1 cellular context compared by ENCODE assay signal in the genomic region with DNA sequence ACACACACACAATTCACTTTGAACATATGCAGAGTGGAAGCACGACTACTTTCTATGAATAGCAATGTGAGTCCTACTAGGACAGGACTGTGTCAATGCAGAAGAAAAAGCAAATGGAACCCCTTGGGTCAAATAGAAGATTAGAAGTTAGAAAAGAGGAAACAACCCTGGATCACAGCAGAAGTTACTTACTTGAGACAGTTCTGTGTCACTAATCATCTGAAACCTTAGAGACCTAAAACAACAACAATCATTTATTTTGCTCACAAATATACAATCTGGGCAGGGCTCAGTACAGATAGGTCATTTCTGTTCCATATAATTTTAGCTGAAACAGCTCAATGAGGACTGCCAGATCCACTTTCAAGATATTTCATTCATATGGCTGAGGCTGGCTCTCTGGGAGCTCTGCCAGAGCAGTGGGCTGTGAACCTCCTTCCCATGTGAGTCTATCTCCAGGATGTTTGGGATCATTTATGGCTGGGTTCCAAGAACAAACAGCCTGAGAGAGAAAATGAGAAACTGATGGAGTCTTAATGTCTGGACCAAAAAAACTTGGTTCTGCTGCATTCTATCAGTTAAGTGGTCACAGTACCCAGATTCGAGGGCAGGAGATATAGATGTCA.
TF ChIP-seq lines count a peak whose summit lies in the region.

No MANE protein-coding gene starts in this region.

TF ChIP-seq in K562, 482 proteins besides CTCF, POLR2A, EP300 and RAD21:
- TF ChIP-seq, protein P1, sequence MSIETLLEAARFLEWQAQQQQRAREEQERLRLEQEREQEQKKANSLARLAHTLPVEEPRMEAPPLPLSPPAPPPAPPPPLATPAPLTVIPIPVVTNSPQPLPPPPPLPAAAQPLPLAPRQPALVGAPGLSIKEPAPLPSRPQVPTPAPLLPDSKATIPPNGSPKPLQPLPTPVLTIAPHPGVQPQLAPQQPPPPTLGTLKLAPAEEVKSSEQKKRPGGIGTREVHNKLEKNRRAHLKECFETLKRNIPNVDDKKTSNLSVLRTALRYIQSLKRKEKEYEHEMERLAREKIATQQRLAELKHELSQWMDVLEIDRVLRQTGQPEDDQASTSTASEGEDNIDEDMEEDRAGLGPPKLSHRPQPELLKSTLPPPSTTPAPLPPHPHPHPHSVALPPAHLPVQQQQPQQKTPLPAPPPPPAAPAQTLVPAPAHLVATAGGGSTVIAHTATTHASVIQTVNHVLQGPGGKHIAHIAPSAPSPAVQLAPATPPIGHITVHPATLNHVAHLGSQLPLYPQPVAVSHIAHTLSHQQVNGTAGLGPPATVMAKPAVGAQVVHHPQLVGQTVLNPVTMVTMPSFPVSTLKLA (conservative IDR thresholded peaks at IDR 0.05), result no peak
- TF ChIP-seq, protein P2, sequence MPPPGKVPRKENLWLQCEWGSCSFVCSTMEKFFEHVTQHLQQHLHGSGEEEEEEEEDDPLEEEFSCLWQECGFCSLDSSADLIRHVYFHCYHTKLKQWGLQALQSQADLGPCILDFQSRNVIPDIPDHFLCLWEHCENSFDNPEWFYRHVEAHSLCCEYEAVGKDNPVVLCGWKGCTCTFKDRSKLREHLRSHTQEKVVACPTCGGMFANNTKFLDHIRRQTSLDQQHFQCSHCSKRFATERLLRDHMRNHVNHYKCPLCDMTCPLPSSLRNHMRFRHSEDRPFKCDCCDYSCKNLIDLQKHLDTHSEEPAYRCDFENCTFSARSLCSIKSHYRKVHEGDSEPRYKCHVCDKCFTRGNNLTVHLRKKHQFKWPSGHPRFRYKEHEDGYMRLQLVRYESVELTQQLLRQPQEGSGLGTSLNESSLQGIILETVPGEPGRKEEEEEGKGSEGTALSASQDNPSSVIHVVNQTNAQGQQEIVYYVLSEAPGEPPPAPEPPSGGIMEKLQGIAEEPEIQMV (tag; conservative IDR thresholded peaks at IDR 0.05; ENCODE audit: low read depth), result 0 out of 2 replicates have a peak, but pooled peaks have one; percentile 5
- TF ChIP-seq NFIC (IDR thresholded peaks at IDR 0.05) (peak; percentile 38; the same call in 1 of the 2 replicates), EHMT2 (IDR thresholded peaks at IDR 0.05) (no peak), MAFG (tag; conservative IDR thresholded peaks at IDR 0.05) (0 out of 2 replicates have a peak, but pooled peaks have one; percentile 20), ZFX (CRISPR knock-in tag; IDR thresholded peaks at IDR 0.05) (no peak), RCOR1 (IDR thresholded peaks at IDR 0.05; ENCODE audit: borderline replicate concordance in 1 of 2, low read depth in 2 of 2, low read length in 2 of 2) (0 out of 4 replicates have a peak, but pooled peaks of 1 of the 2 experiments have one; percentile 24)
- TF ChIP-seq, protein P3, sequence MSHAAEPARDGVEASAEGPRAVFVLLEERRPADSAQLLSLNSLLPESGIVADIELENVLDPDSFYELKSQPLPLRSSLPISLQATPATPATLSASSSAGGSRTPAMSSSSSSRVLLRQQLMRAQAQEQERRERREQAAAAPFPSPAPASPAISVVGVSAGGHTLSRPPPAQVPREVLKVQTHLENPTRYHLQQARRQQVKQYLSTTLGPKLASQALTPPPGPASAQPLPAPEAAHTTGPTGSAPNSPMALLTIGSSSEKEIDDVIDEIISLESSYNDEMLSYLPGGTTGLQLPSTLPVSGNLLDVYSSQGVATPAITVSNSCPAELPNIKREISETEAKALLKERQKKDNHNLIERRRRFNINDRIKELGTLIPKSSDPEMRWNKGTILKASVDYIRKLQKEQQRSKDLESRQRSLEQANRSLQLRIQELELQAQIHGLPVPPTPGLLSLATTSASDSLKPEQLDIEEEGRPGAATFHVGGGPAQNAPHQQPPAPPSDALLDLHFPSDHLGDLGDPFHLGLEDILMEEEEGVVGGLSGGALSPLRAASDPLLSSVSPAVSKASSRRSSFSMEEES (CRISPR knock-in tag; IDR thresholded peaks at IDR 0.05), result no peak
- TF ChIP-seq, protein P4, sequence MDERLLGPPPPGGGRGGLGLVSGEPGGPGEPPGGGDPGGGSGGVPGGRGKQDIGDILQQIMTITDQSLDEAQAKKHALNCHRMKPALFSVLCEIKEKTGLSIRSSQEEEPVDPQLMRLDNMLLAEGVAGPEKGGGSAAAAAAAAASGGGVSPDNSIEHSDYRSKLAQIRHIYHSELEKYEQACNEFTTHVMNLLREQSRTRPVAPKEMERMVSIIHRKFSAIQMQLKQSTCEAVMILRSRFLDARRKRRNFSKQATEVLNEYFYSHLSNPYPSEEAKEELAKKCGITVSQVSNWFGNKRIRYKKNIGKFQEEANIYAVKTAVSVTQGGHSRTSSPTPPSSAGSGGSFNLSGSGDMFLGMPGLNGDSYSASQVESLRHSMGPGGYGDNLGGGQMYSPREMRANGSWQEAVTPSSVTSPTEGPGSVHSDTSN (CRISPR knock-in tag; IDR thresholded peaks at IDR 0.05; ENCODE audit: low read depth), result no peak
- TF ChIP-seq, protein P4 (tag; conservative IDR thresholded peaks at IDR 0.05; ENCODE audit: low read depth), result peak; percentile 47; the same call in 1 of the 2 replicates
